13 cellular contexts compared by ENCODE assay signal in genomic region chr5:72066658-72067057, GRCh38. TPM values are rescaled to one million over a fixed set of nuclear protein-coding genes. Genes with fewer than 3 reads are reported as not detected.
DNase-seq lines count a peak whose midpoint lies in the region; ATAC-seq, FAIRE-seq and TF ChIP-seq lines count a peak whose summit lies in the region.
"Had no signal": no experiment of that assay in that cellular context is flagged by ENCODE, and none has a peak within 500 bp of the region (broad histone marks: within the 10 kb centered on the region; RNA-seq: fewer than 3 reads in every experiment).

No MANE protein-coding gene starts in this region.

- H3K36me3 ChIP-seq in keratinocyte (ENCODE audit: control insufficient read depth in 2 of 2, extremely low read depth in 1 of 2, insufficient read depth in 2 of 2, low read length in 2 of 2), result no peaks in the 10 kb centered on the region
- H3K36me3 ChIP-seq: esophagus squamous epithelium had no signal

- H3K9ac ChIP-seq in keratinocyte (ENCODE audit: control insufficient read depth, extremely low read depth, insufficient read depth, low read length), result no peak overlapping the region

- TF ChIP-seq CTCF in keratinocyte (optimal IDR thresholded peaks at IDR 0.05 in 1 of 3, IDR thresholded peaks at IDR 0.05 in 1 of 3, conservative IDR thresholded peaks at IDR 0.05 in 1 of 3; ENCODE audit: extremely low read depth in 1 of 3, insufficient read depth in 2 of 3, low read length in 3 of 3) (no peak), D721Med (IDR thresholded peaks at IDR 0.05; ENCODE audit: insufficient read depth, missing control alignments) (no peak)

- in situ Hi-C loops in KBM-7 (cut with MboI; ENCODE audit: low pct_unique_long_range_greater_than_20kb, low sequenced_read_pairs), result no loop called here

- peak; percentile 83 for DNase-seq in AG08395 (ENCODE audit: low spot score)
- peak; percentile 86 for DNase-seq in HS-5 (ENCODE audit: low read depth)
- DNase-seq in amniotic epithelial cell (ENCODE audit: low read depth), result peak; percentile 98
- peak; percentile 53 for DNase-seq in keratinocyte (ENCODE audit: low read depth, low spot score)
- no peak for DNase-seq in D721Med (ENCODE audit: insufficient read length, low spot score)
- no peak for DNase-seq in KBM-7
- DNase-seq: activated CD4-positive, alpha-beta T cell treated with anti-CD3 and anti-CD28 coated beads, Interleukin-2, amount 50 U/mL, for 1 hour; activated naive CD8-positive, alpha-beta T cell treated with anti-CD3 and anti-CD28 coated beads for 36 hours; CD4-positive, alpha-beta memory T cell; esophagus squamous epithelium had no signal

- H3K79me2 ChIP-seq in keratinocyte (ENCODE audit: control insufficient read depth, insufficient read depth, low read length), result no peaks in the 10 kb centered on the region

- no peaks in the 10 kb centered on the region for H3K9me1 ChIP-seq in keratinocyte (ENCODE audit: control insufficient read depth, extremely low read depth, insufficient read depth, low read length)

- H2AFZ ChIP-seq in keratinocyte (ENCODE audit: control insufficient read depth, low read length), result no peak overlapping the region

- peak overlapping the region; percentile 54 for H3K4me2 ChIP-seq in keratinocyte (ENCODE audit: control insufficient read depth, extremely low read depth, insufficient read depth, low read depth, low read length)

- ATAC-seq in HG02973 (IDR thresholded peaks at IDR 0.05; ENCODE audit: unreplicated experiment), result no peak
- ATAC-seq in GM21786 (IDR thresholded peaks at IDR 0.05; ENCODE audit: unreplicated experiment), result no peak
- ATAC-seq: Right ventricle myocardium inferior had no signal

- FAIRE-seq in keratinocyte (lab: Jason Lieb, UNC) (peak; percentile 82), D721Med (lab: Jason Lieb, UNC) (no peak)

- dilution Hi-C loops in keratinocyte (cut with MboI; ENCODE audit: extremely low pct_ligation_motif_present, low sequenced_read_pairs), result no loop called here

- H4K20me1 ChIP-seq in keratinocyte (ENCODE audit: control insufficient read depth, extremely low read depth, insufficient read depth, low read length), result no peaks in the 10 kb centered on the region

- peaks cover 33% of the 10 kb centered on the region for H3K4me1 ChIP-seq in keratinocyte (ENCODE audit: control insufficient read depth, extremely low read depth, insufficient read depth, low read length)
- H3K4me1 ChIP-seq: esophagus squamous epithelium had no signal

- no peak overlapping the region for H3K4me3 ChIP-seq in keratinocyte (ENCODE audit: control insufficient read depth in 2 of 3, extremely low read depth in 1 of 3, insufficient read depth in 2 of 3, low read depth in 1 of 3, low read length in 3 of 3)
- H3K4me3 ChIP-seq: esophagus squamous epithelium had no signal

- peak overlapping the region; percentile 55 for H3K27ac ChIP-seq in keratinocyte (ENCODE audit: control insufficient read depth, insufficient read depth, low read length)
- H3K27ac ChIP-seq: esophagus squamous epithelium had no signal

- no peaks in the 10 kb centered on the region for H3K27me3 ChIP-seq in keratinocyte (ENCODE audit: control insufficient read depth, extremely low read depth, insufficient read depth, low read length)

- H3K9me3 ChIP-seq in keratinocyte (ENCODE audit: control insufficient read depth, low read depth, low read length), result no peaks in the 10 kb centered on the region
- H3K9me3 ChIP-seq: esophagus squamous epithelium had no signal

RNA-seq across cellular contexts. Expression of gene MAP1B, which starts 40.6 kb away (rescaled TPM):
- polyA plus RNA-seq in keratinocyte, result 3.3 to 5.5 TPM (median 3.6 TPM) in 3 replicates
- 3.0 TPM for polyA plus RNA-seq in keratinocyte (2011; ENCODE audit: low read depth)
- polyA plus RNA-seq in keratinocyte (2011; cell fraction: cytosol; rRNA removed), result 6.5 and 8.0 TPM in 2 replicates
- polyA plus RNA-seq in keratinocyte (2011; cell fraction: nucleus; rRNA removed), result 26.0 and 29.5 TPM in 2 replicates
- polyA plus RNA-seq in keratinocyte (2012; ENCODE audit: low replicate concordance), result 2.9 and 5.4 TPM in 2 replicates
- polyA minus RNA-seq in keratinocyte, result 15.2 to 26.2 TPM (median 16.9 TPM) in 3 replicates
- 29.9 TPM for polyA minus RNA-seq in keratinocyte (2011; cell fraction: cytosol; rRNA and poly(A)+ RNA removed)
- polyA minus RNA-seq in keratinocyte (2011; cell fraction: nucleus; rRNA and poly(A)+ RNA removed), result 58.6 and 97.7 TPM in 2 replicates

Comparison
In these comparisons a context has a peak if more than half of its experiments do, and no peak if none do; other contexts are left out.
1. DNase-seq: peak in AG08395 (single experiment), HS-5 (single experiment), amniotic epithelial cell (single experiment) and keratinocyte (single experiment); none in D721Med (single experiment) and KBM-7 (single experiment).